ENCODE assay signal across 8 cellular contexts in genomic region chr4:154779362-154779947, GRCh38. TPM values are rescaled to one million over a fixed set of nuclear protein-coding genes. Genes with fewer than 3 reads are reported as not detected.
DNase-seq lines count a peak whose midpoint lies in the region; ATAC-seq and TF ChIP-seq lines count a peak whose summit lies in the region.

No MANE protein-coding gene starts in this region.

- H2BK15ac ChIP-seq in mesenchymal stem cell (ENCODE audit: low read depth, poor library complexity, severe bottlenecking) = no peak overlapping the region

- H3K14ac ChIP-seq in mesenchymal stem cell (ENCODE audit: low read length in 2 of 2) = no peak overlapping the region

- no peaks in the 10 kb centered on the region for H3K27me3 Mint-ChIP-seq in Calu3 (ENCODE audit: unreplicated experiment)

- no peak overlapping the region for H2BK5ac ChIP-seq in mesenchymal stem cell (ENCODE audit: low read depth, low read length, poor library complexity, severe bottlenecking)

- no peak overlapping the region for H2AK5ac ChIP-seq in mesenchymal stem cell (ENCODE audit: low read length, severe bottlenecking)

- no peak overlapping the region for H4K8ac ChIP-seq in mesenchymal stem cell (ENCODE audit: low read length)

- intact Hi-C loops in Calu3 (cut with micrococcal nuclease; ENCODE audit: unreplicated experiment) = loop anchor here (1.0 to 2.0 kb wide), 3 partner anchors 92 to 227 kb away; no protein-coding TSS in a partner anchor

- DNase-seq in Calu3 (no peak), Kasumi-1 (lab: John Stamatoyannopoulos, UW) (peak; percentile 54 to 57), cerebellar cortex (ENCODE audit: low spot score) (peak; percentile 22), mesenchymal stem cell (peak; percentile 5), NAMALWA (ENCODE audit: low spot score) (no peak), SHP77 (lab: John Stamatoyannopoulos, UW) (no peak), retina (no peak)

- no peak overlapping the region for H3K27ac ChIP-seq in mesenchymal stem cell (ENCODE audit: low read length, poor library complexity, severe bottlenecking)

- H3K9me3 Mint-ChIP-seq in Calu3 (ENCODE audit: low read depth, unreplicated experiment) = no peaks in the 10 kb centered on the region

- H4K91ac ChIP-seq in mesenchymal stem cell (ENCODE audit: low read length) = no peak overlapping the region

- BruUV-seq in Calu3 (replicated peaks; lab: Mats Ljungman, UMichigan) = no TSS peak

- no peaks in the 10 kb centered on the region for H3K36me3 Mint-ChIP-seq in Calu3 (ENCODE audit: insufficient read depth, unreplicated experiment)

- no peak overlapping the region for H3K4me3 ChIP-seq in mesenchymal stem cell (ENCODE audit: insufficient read depth in 1 of 2, low read depth in 1 of 2, low read length in 2 of 2)

- H2BK120ac ChIP-seq in mesenchymal stem cell (ENCODE audit: low read depth, low read length) = no peak overlapping the region

- no peak overlapping the region for H3K4ac ChIP-seq in mesenchymal stem cell (ENCODE audit: low read depth in 1 of 2, low read length in 2 of 2)

- no peak overlapping the region for H2BK12ac ChIP-seq in mesenchymal stem cell (ENCODE audit: low read length in 2 of 2)

- peak; percentile 25 for TF ChIP-seq CTCF in Calu3 (IDR thresholded peaks at IDR 0.05; ENCODE audit: unreplicated experiment)

- CTCF ChIA-PET in Calu3 (lab: Charles Lee) = interaction anchor here (0.8 to 1.7 kb wide), 2 partner anchors 92 to 153 kb away, joined by 3 to 9 read pairs; no protein-coding TSS in a partner anchor

- no peaks in the 10 kb centered on the region for H3K9me3 ChIP-seq in mesenchymal stem cell (ENCODE audit: control insufficient read depth, low read length)

- H3K4me3 Mint-ChIP-seq in Calu3 (ENCODE audit: low read depth, unreplicated experiment) = no peak overlapping the region

- H3K27me3 ChIP-seq in mesenchymal stem cell (ENCODE audit: control insufficient read depth in 1 of 2, insufficient read depth in 1 of 2, low read length in 2 of 2) = peaks cover 4 to 21% of the 10 kb centered on the region in 2 experiments

- no peak overlapping the region for H3K9ac ChIP-seq in mesenchymal stem cell (ENCODE audit: low read length)

- no peaks in the 10 kb centered on the region for H3K4me1 Mint-ChIP-seq in Calu3 (ENCODE audit: low read depth, unreplicated experiment)

- H2AFZ ChIP-seq in mesenchymal stem cell (ENCODE audit: low read depth, low read length) = no peak overlapping the region

- no peak overlapping the region for H3K23ac ChIP-seq in mesenchymal stem cell (ENCODE audit: low read length in 2 of 2)

- H3K27ac Mint-ChIP-seq in Calu3 (ENCODE audit: unreplicated experiment) = no peak overlapping the region

- no peak for ATAC-seq in GM18520 (IDR thresholded peaks at IDR 0.05; ENCODE audit: unreplicated experiment)

- no peaks in the 10 kb centered on the region for H3K4me1 ChIP-seq in mesenchymal stem cell (ENCODE audit: control insufficient read depth, insufficient read depth, low read depth, low read length)

- no peak overlapping the region for H3K18ac ChIP-seq in mesenchymal stem cell (ENCODE audit: low read depth in 1 of 2, low read length in 2 of 2)

- no peaks in the 10 kb centered on the region for H3K36me3 ChIP-seq in mesenchymal stem cell (ENCODE audit: control insufficient read depth in 1 of 2, insufficient read depth in 2 of 2, low read depth in 1 of 2, low read length in 2 of 2)

- 50% methylated on average over 1 of the region's 3 CpGs for WGBS in mesenchymal stem cell

- no peak overlapping the region for H3K4me2 ChIP-seq in mesenchymal stem cell (ENCODE audit: low read length, poor library complexity, severe bottlenecking)

- no peaks in the 10 kb centered on the region for H3K79me1 ChIP-seq in mesenchymal stem cell (replicated peaks; ENCODE audit: low read length, poor library complexity, severe bottlenecking)

RNA-seq across cellular contexts. Expression of gene RBM46, which starts 1.6 kb away (rescaled TPM):
- total RNA-seq in Calu3 (2022) = not detected in 2 replicates
- polyA plus RNA-seq in mesenchymal stem cell (2013, experiment 1 of 2) = not detected
- polyA plus RNA-seq in mesenchymal stem cell (2013, experiment 2 of 2) = not detected

RNA-seq across cellular contexts. Expression of gene LRAT, which starts 35.7 kb away (rescaled TPM):
- 5.7 and 7.0 TPM in 2 replicates for total RNA-seq in Calu3 (2022)
- polyA plus RNA-seq in mesenchymal stem cell (2013, experiment 1 of 2) = not detected
- polyA plus RNA-seq in mesenchymal stem cell (2013, experiment 2 of 2) = not detected

Comparison
In these comparisons a context has a peak if more than half of its experiments do, and no peak if none do; other contexts are left out.
1. DNase-seq: peak in Kasumi-1 (2 of 2), cerebellar cortex (single experiment) and mesenchymal stem cell (single experiment); none in Calu3 (single experiment), NAMALWA (single experiment), SHP77 (0 of 2) and retina (single experiment).